In genomic region chr20:20457392-20458126, GRCh38 we compare ENCODE assay signal across 14 cellular contexts.
DNase-seq lines count a peak whose midpoint lies in the region; ATAC-seq and TF ChIP-seq lines count a peak whose summit lies in the region.
"Had no signal": no experiment of that assay in that cellular context is flagged by ENCODE, and none has a peak within 500 bp of the region (broad histone marks: within the 10 kb centered on the region; RNA-seq: fewer than 3 reads in every experiment).

No MANE protein-coding gene starts in this region.

- no peak overlapping the region for H3K27ac ChIP-seq in HEK293 (ENCODE audit: extremely low read depth, low read depth, low read length)
- H3K27ac ChIP-seq: cardiac muscle cell, epithelial cell of prostate, suprapubic skin had no signal

- CTCF ChIA-PET in HEK293 (lab: Yijun Ruan, JAX) = interaction anchor here (0.6 to 0.9 kb wide), 2 partner anchors 9 to 139 kb away, joined by 4 read pairs; no protein-coding TSS in a partner anchor

- TF ChIP-seq CTCF in HEK293 (tag by site-specific recombination; IDR thresholded peaks at IDR 0.05) = no peak
- TF ChIP-seq CTCF in fibroblast of the aortic adventitia (IDR thresholded peaks at IDR 0.05; ENCODE audit: insufficient read depth, low read length) = no peak
- no peak for TF ChIP-seq CTCF in mesothelial cell of epicardium (IDR thresholded peaks at IDR 0.05; ENCODE audit: unreplicated experiment)

- no peaks in the 10 kb centered on the region for H3K9me3 Mint-ChIP-seq in mesothelial cell of epicardium
- H3K9me3 Mint-ChIP-seq: CD4-positive, alpha-beta T cell; T-helper 2 cell treated with Interferon-gamma antibody and Interleukin-4, amounts not matched to agents 5 μg/mL and 100 μg/mL, for 36 hours had no signal

- POLR2A ChIA-PET in HEK293 (lab: Yijun Ruan, JAX) = no interaction called here

- no peak overlapping the region for H3K4me3 Mint-ChIP-seq in mesothelial cell of epicardium
- H3K4me3 Mint-ChIP-seq: CD4-positive, alpha-beta T cell; T-helper 2 cell treated with Interferon-gamma antibody and Interleukin-4, amounts not matched to agents 5 μg/mL and 100 μg/mL, for 36 hours had no signal

- H3K27me3 Mint-ChIP-seq in mesothelial cell of epicardium (ENCODE audit: low read depth) = peaks cover 2% of the 10 kb centered on the region
- H3K27me3 Mint-ChIP-seq: CD4-positive, alpha-beta T cell had no signal

- no peak overlapping the region for H3K4me3 ChIP-seq in HEK293 (ENCODE audit: low read depth, low read length)
- no peak overlapping the region for H3K4me3 ChIP-seq in fibroblast of the aortic adventitia (ENCODE audit: low read depth, low read length)
- H3K4me3 ChIP-seq: cardiac muscle cell, suprapubic skin had no signal

- DNase-seq in COLO668 (lab: John Stamatoyannopoulos, UW; ENCODE audit: unreplicated experiment) = peak; percentile 78
- DNase-seq in RPMI7951 (ENCODE audit: low read depth) = peak; percentile 80
- peak; percentile 19 for DNase-seq in fibroblast of the aortic adventitia (ENCODE audit: low read depth)
- no peak for DNase-seq in HT-29 (ENCODE audit: low spot score)
- DNase-seq in mesothelial cell of epicardium (ENCODE audit: low spot score in 2 of 2, unreplicated experiment in 2 of 2) = no peak
- no peak for DNase-seq in Right ventricle myocardium inferior (ENCODE audit: missing footprints)
- DNase-seq in activated CD8-positive, alpha-beta memory T cell treated with anti-CD3 and anti-CD28 coated beads, Interleukin-2, amount 50 U/mL, for 4 hours = no peak
- DNase-seq: CD4-positive, alpha-beta T cell; NCI-H1436 had no signal

- H3K4me1 ChIP-seq in HEK293 (ENCODE audit: control insufficient read depth, insufficient read depth, low read length) = no peaks in the 10 kb centered on the region

- H3K27ac Mint-ChIP-seq in mesothelial cell of epicardium = no peak overlapping the region
- H3K27ac Mint-ChIP-seq: CD4-positive, alpha-beta T cell; T-helper 2 cell treated with Interferon-gamma antibody and Interleukin-4, amounts not matched to agents 5 μg/mL and 100 μg/mL, for 36 hours had no signal

- H3K9me3 ChIP-seq in HEK293 (ENCODE audit: control insufficient read depth, insufficient read depth, low read depth, low read length) = no peaks in the 10 kb centered on the region
- H3K9me3 ChIP-seq: suprapubic skin had no signal

- no peak for ATAC-seq in Right ventricle myocardium inferior

- H3K4me1 Mint-ChIP-seq in mesothelial cell of epicardium = peaks cover 2% of the 10 kb centered on the region

- peaks cover 0 to 3% of the 10 kb centered on the region in 2 experiments; a peak in 1 of 3 replicates for H3K36me3 ChIP-seq in HEK293 (ENCODE audit: control insufficient read depth in 2 of 2, insufficient read depth in 1 of 2, low read length in 2 of 2)
- H3K36me3 ChIP-seq: cardiac muscle cell had no signal

- intact Hi-C loops in Right ventricle myocardium inferior (cut with DNase I) = no loop called here

- no peaks in the 10 kb centered on the region for H3K36me3 Mint-ChIP-seq in mesothelial cell of epicardium

TF ChIP-seq in HEK293, 187 proteins besides CTCF, POLR2A, EP300 and RAD21:
- no peak for TF ChIP-seq MEIS1 (CRISPR knock-in tag; IDR thresholded peaks at IDR 0.05; ENCODE audit: borderline replicate concordance)
- TF ChIP-seq ZNF404 (tag by site-specific recombination; IDR thresholded peaks at IDR 0.05) = 0 out of 2 replicates have a peak, but pooled peaks have one; percentile 20
- no peak for TF ChIP-seq ZNF121 (tag by site-specific recombination; IDR thresholded peaks at IDR 0.05)
- TF ChIP-seq ZIC2 (tag by site-specific recombination; IDR thresholded peaks at IDR 0.05) = peak; percentile 72
- TF ChIP-seq ZNF140 (tag by site-specific recombination; IDR thresholded peaks at IDR 0.05) = no peak
- TF ChIP-seq ZNF157 (tag by site-specific recombination; IDR thresholded peaks at IDR 0.05) = no peak
- TF ChIP-seq ZBTB10 (tag by site-specific recombination; IDR thresholded peaks at IDR 0.05) = no peak
- no peak for TF ChIP-seq WT1 (tag by site-specific recombination; IDR thresholded peaks at IDR 0.05)
- TF ChIP-seq GLIS2 (tag by site-specific recombination; IDR thresholded peaks at IDR 0.05) = peak; percentile 40; the same call in 1 of the 2 replicates
- no peak for TF ChIP-seq ZNF2 (tag by site-specific recombination; IDR thresholded peaks at IDR 0.05)
- TF ChIP-seq, protein P1, sequence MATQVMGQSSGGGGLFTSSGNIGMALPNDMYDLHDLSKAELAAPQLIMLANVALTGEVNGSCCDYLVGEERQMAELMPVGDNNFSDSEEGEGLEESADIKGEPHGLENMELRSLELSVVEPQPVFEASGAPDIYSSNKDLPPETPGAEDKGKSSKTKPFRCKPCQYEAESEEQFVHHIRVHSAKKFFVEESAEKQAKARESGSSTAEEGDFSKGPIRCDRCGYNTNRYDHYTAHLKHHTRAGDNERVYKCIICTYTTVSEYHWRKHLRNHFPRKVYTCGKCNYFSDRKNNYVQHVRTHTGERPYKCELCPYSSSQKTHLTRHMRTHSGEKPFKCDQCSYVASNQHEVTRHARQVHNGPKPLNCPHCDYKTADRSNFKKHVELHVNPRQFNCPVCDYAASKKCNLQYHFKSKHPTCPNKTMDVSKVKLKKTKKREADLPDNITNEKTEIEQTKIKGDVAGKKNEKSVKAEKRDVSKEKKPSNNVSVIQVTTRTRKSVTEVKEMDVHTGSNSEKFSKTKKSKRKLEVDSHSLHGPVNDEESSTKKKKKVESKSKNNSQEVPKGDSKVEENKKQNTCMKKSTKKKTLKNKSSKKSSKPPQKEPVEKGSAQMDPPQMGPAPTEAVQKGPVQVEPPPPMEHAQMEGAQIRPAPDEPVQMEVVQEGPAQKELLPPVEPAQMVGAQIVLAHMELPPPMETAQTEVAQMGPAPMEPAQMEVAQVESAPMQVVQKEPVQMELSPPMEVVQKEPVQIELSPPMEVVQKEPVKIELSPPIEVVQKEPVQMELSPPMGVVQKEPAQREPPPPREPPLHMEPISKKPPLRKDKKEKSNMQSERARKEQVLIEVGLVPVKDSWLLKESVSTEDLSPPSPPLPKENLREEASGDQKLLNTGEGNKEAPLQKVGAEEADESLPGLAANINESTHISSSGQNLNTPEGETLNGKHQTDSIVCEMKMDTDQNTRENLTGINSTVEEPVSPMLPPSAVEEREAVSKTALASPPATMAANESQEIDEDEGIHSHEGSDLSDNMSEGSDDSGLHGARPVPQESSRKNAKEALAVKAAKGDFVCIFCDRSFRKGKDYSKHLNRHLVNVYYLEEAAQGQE (tag by site-specific recombination; IDR thresholded peaks at IDR 0.05) = no peak
- TF ChIP-seq ZFP3 (tag by site-specific recombination; IDR thresholded peaks at IDR 0.05; ENCODE audit: low read depth) = no peak
- TF ChIP-seq ZFHX2 (tag by site-specific recombination; conservative IDR thresholded peaks at IDR 0.05) = no peak

Comparison
In these comparisons a context has a peak if more than half of its experiments do, and no peak if none do; other contexts are left out.
1. DNase-seq: peak in COLO668 (single experiment), RPMI7951 (single experiment) and fibroblast of the aortic adventitia (single experiment); none in HT-29 (single experiment), mesothelial cell of epicardium (0 of 2), Right ventricle myocardium inferior (single experiment) and activated CD8-positive, alpha-beta memory T cell treated with anti-CD3 and anti-CD28 coated beads, Interleukin-2, amount 50 U/mL, for 4 hours (single experiment).